In the genomic region with DNA sequence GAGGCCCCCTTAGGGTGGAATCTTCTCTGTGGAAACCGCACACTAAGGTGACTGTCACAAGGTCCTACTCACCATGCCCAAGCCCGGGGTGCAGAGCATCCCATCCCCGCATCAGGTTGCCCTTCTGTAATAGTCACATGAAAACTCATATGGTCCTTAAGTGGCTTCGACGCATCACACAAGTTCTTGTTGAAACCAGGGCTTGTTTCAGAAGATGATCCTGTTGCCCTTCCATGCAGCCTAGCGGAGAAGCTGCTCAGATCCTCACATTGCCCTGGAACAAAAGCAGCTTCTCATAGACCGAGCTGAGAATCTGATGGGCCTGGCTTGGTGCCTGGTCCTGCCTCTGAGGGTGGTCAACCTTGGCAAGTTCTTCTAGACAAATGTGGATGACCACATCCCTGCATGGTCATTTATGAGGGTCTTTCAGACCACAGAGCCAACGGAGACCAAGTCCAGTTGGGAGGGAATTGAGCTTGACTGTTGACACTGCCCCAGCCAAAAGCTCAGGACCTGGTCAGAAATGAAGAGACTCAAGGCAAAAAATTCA, we compare ENCODE assay signal across 23 cellular contexts.
"Had no signal": no experiment of that assay in that cellular context is flagged by ENCODE, and none has a peak within 500 bp of the region (broad histone marks: within the 10 kb centered on the region; RNA-seq: fewer than 3 reads in every experiment).

No MANE protein-coding gene starts in this region.

- H3K36me3 ChIP-seq: MG63, SJCRH30 had no signal

- H3K27ac ChIP-seq: RWPE1, SJCRH30, SK-N-MC had no signal

- DNase-seq: IMR-90, Karpas-422, KG1, MG63, NCI-H1092, NCI-H1105 treated with DMSO at 0.1 percent for 48 hours, NCI-H1417 treated with DMSO at 0.1 percent for 48 hours, NCI-H146, NCI-H1694 treated with DMSO at 0.1 percent for 48 hours, NCI-H1930, NCI-H2081, NCI-H2107, NCI-H2227 treated with DMSO at 0.1 percent for 48 hours, NCI-H524, NCI-H526 treated with DMSO at 0.1 percent for 48 hours, NCI-H774, PC-3, SHP77 treated with DMSO at 0.1 percent for 48 hours, SJCRH30 had no signal

- ATAC-seq: HepG2, Panc1, PC-3 had no signal

- H3K27me3 ChIP-seq: MG63 had no signal

- H3K4me3 ChIP-seq: MG63, SJCRH30, SK-N-MC had no signal

- H3K9me3 ChIP-seq: MG63, SJCRH30 had no signal

- H3K4me1 ChIP-seq: SJCRH30 had no signal
